ENCODE assay signal across 34 cellular contexts in genomic region chr18:7725473-7725872, GRCh38.
"Had no signal": no experiment of that assay in that cellular context is flagged by ENCODE, and none has a peak within 500 bp of the region (broad histone marks: within the 10 kb centered on the region; RNA-seq: fewer than 3 reads in every experiment).

No MANE protein-coding gene starts in this region.

- H3K4me1 ChIP-seq: foreskin keratinocyte had no signal

- H3K27me3 ChIP-seq: ascending aorta, breast epithelium, cardiac muscle cell, dorsolateral prefrontal cortex, foreskin keratinocyte, gastroesophageal sphincter had no signal

- ATAC-seq: activated CD4-positive, alpha-beta T cell treated with anti-CD3 and anti-CD28 coated beads for 36 hours; activated CD8-positive, alpha-beta memory T cell treated with anti-CD3 and anti-CD28 coated beads, Interleukin-2, amount 10 ng/mL, durations not matched to agents 7 days and 5 days; activated CD8-positive, alpha-beta T cell treated with anti-CD3 and anti-CD28 coated beads, Interleukin-2, amount 10 ng/mL, durations not matched to agents 7 days and 5 days; activated naive CD4-positive, alpha-beta T cell treated with anti-CD3 and anti-CD28 coated beads, Interleukin-2, amount 50 U/mL, for 72 hours; activated T-cell treated with anti-CD3 and anti-CD28 coated beads, Interleukin-2, amount 50 U/mL, for 72 hours; esophagus mucosa; foreskin keratinocyte; gastroesophageal sphincter; T-helper 17 cell had no signal

- H3K27ac Mint-ChIP-seq: activated CD4-positive, alpha-beta memory T cell treated with anti-CD3 and anti-CD28 coated beads for 36 hours; activated CD4-positive, alpha-beta T cell treated with anti-CD3 and anti-CD28 coated beads for 36 hours; activated CD4-positive, alpha-beta T cell treated with anti-CD3 and anti-CD28 coated beads, Interleukin-2, amount 10 ng/mL, durations not matched to agents 24 days and 14 days; activated CD8-positive, alpha-beta memory T cell treated with anti-CD3 and anti-CD28 coated beads, Interleukin-2, amount 10 ng/mL, durations not matched to agents 7 days and 5 days; activated CD8-positive, alpha-beta T cell treated with anti-CD3 and anti-CD28 coated beads, Interleukin-2, amount 10 ng/mL, durations not matched to agents 7 days and 5 days; activated naive CD4-positive, alpha-beta T cell treated with anti-CD3 and anti-CD28 coated beads, Interleukin-2, amount 10 ng/mL, durations not matched to agents 7 days and 5 days; activated naive CD4-positive, alpha-beta T cell treated with anti-CD3 and anti-CD28 coated beads, Interleukin-2, amount 50 U/mL, for 72 hours; activated naive CD8-positive, alpha-beta T cell treated with anti-CD3 and anti-CD28 coated beads, Interleukin-2, amount 10 ng/mL, durations not matched to agents 7 days and 5 days; activated T-cell treated with anti-CD3 and anti-CD28 coated beads, Interleukin-2, amount 50 U/mL, for 24 hours; activated T-cell treated with anti-CD3 and anti-CD28 coated beads, Interleukin-2, amount 50 U/mL, for 72 hours; brain; dendritic cell treated with granulocyte-macrophage colony-stimulating factor and Interleukin-4, amounts not matched to agents 40 ng/mL and 50 ng/mL, for 4 days; endodermal cell; T-helper 17 cell; T-helper 2 cell treated with Interferon-gamma antibody and Interleukin-4, amounts not matched to agents 5 μg/mL and 100 μg/mL, for 36 hours had no signal

- H3K36me3 ChIP-seq: ascending aorta, breast epithelium, cardiac muscle cell, gastroesophageal sphincter, WERI-Rb-1 had no signal

- H3K4me3 Mint-ChIP-seq: activated CD4-positive, alpha-beta memory T cell treated with anti-CD3 and anti-CD28 coated beads for 36 hours; activated CD4-positive, alpha-beta T cell treated with anti-CD3 and anti-CD28 coated beads for 36 hours; activated CD4-positive, alpha-beta T cell treated with anti-CD3 and anti-CD28 coated beads, Interleukin-2, amount 10 ng/mL, durations not matched to agents 24 days and 14 days; activated CD8-positive, alpha-beta memory T cell treated with anti-CD3 and anti-CD28 coated beads, Interleukin-2, amount 10 ng/mL, durations not matched to agents 7 days and 5 days; activated CD8-positive, alpha-beta T cell treated with anti-CD3 and anti-CD28 coated beads, Interleukin-2, amount 10 ng/mL, durations not matched to agents 7 days and 5 days; activated naive CD4-positive, alpha-beta T cell treated with anti-CD3 and anti-CD28 coated beads, Interleukin-2, amount 10 ng/mL, durations not matched to agents 7 days and 5 days; activated naive CD8-positive, alpha-beta T cell treated with anti-CD3 and anti-CD28 coated beads, Interleukin-2, amount 10 ng/mL, durations not matched to agents 7 days and 5 days; activated T-cell treated with anti-CD3 and anti-CD28 coated beads, Interleukin-2, amount 50 U/mL, for 24 hours; activated T-cell treated with anti-CD3 and anti-CD28 coated beads, Interleukin-2, amount 50 U/mL, for 72 hours; brain; central memory CD8-positive, alpha-beta T cell; dendritic cell treated with granulocyte-macrophage colony-stimulating factor and Interleukin-4, amounts not matched to agents 40 ng/mL and 50 ng/mL, for 4 days; endodermal cell; T-helper 17 cell; T-helper 2 cell treated with Interferon-gamma antibody and Interleukin-4, amounts not matched to agents 5 μg/mL and 100 μg/mL, for 36 hours had no signal

- H3K4me3 ChIP-seq: ascending aorta, breast epithelium, cardiac muscle cell, coronary artery, dorsolateral prefrontal cortex, gastroesophageal sphincter had no signal

- H3K9me3 ChIP-seq: ascending aorta, breast epithelium, gastroesophageal sphincter had no signal

- H3K27me3 Mint-ChIP-seq: activated CD4-positive, alpha-beta memory T cell treated with anti-CD3 and anti-CD28 coated beads for 36 hours; activated CD4-positive, alpha-beta T cell treated with anti-CD3 and anti-CD28 coated beads for 36 hours; activated CD4-positive, alpha-beta T cell treated with anti-CD3 and anti-CD28 coated beads, Interleukin-2, amount 10 ng/mL, durations not matched to agents 24 days and 14 days; activated CD8-positive, alpha-beta memory T cell treated with anti-CD3 and anti-CD28 coated beads, Interleukin-2, amount 10 ng/mL, durations not matched to agents 7 days and 5 days; activated naive CD4-positive, alpha-beta T cell treated with anti-CD3 and anti-CD28 coated beads, Interleukin-2, amount 10 ng/mL, durations not matched to agents 7 days and 5 days; activated naive CD8-positive, alpha-beta T cell treated with anti-CD3 and anti-CD28 coated beads, Interleukin-2, amount 10 ng/mL, durations not matched to agents 7 days and 5 days; activated T-cell treated with anti-CD3 and anti-CD28 coated beads, Interleukin-2, amount 50 U/mL, for 24 hours; brain; central memory CD8-positive, alpha-beta T cell; dendritic cell treated with granulocyte-macrophage colony-stimulating factor and Interleukin-4, amounts not matched to agents 40 ng/mL and 50 ng/mL, for 4 days; T-helper 17 cell had no signal

- H3K36me3 Mint-ChIP-seq: activated CD4-positive, alpha-beta memory T cell treated with anti-CD3 and anti-CD28 coated beads for 36 hours; activated CD8-positive, alpha-beta memory T cell treated with anti-CD3 and anti-CD28 coated beads, Interleukin-2, amount 10 ng/mL, durations not matched to agents 7 days and 5 days; activated naive CD4-positive, alpha-beta T cell treated with anti-CD3 and anti-CD28 coated beads, Interleukin-2, amount 10 ng/mL, durations not matched to agents 7 days and 5 days; activated naive CD4-positive, alpha-beta T cell treated with anti-CD3 and anti-CD28 coated beads, Interleukin-2, amount 50 U/mL, for 72 hours; activated naive CD8-positive, alpha-beta T cell treated with anti-CD3 and anti-CD28 coated beads, Interleukin-2, amount 10 ng/mL, durations not matched to agents 7 days and 5 days had no signal

- DNase-seq: activated CD4-positive, alpha-beta memory T cell treated with anti-CD3 and anti-CD28 coated beads for 36 hours; activated CD4-positive, alpha-beta T cell treated with anti-CD3 and anti-CD28 coated beads for 36 hours; activated CD4-positive, alpha-beta T cell treated with anti-CD3 and anti-CD28 coated beads, Interleukin-2, amount 10 ng/mL, durations not matched to agents 24 days and 14 days; activated CD4-positive, CD25-positive, alpha-beta regulatory T cell; activated CD4-positive, CD25-positive, alpha-beta regulatory T cell treated with anti-CD3 and anti-CD28 coated beads, Interleukin-2, amount 50 U/mL, for 72 hours; activated CD8-positive, alpha-beta memory T cell treated with anti-CD3 and anti-CD28 coated beads, Interleukin-2, amount 10 ng/mL, durations not matched to agents 7 days and 5 days; activated CD8-positive, alpha-beta memory T cell treated with anti-CD3 and anti-CD28 coated beads, Interleukin-2, amount 50 U/mL, for 48 hours; activated CD8-positive, alpha-beta T cell treated with anti-CD3 and anti-CD28 coated beads, Interleukin-2, amount 10 ng/mL, durations not matched to agents 7 days and 5 days; activated gamma-delta T cell; activated naive CD4-positive, alpha-beta T cell; activated naive CD4-positive, alpha-beta T cell treated with anti-CD3 and anti-CD28 coated beads, Interleukin-2, amount 10 ng/mL, durations not matched to agents 7 days and 5 days; activated naive CD8-positive, alpha-beta T cell treated with anti-CD3 and anti-CD28 coated beads, Interleukin-2, amount 10 ng/mL, durations not matched to agents 7 days and 5 days; activated T-cell treated with anti-CD3 and anti-CD28 coated beads for 4 hours; activated T-cell treated with anti-CD3 and anti-CD28 coated beads, Interleukin-2, amount 50 U/mL, for 24 hours; activated T-cell treated with anti-CD3 and anti-CD28 coated beads, Interleukin-2, amount 50 U/mL, for 72 hours; dorsolateral prefrontal cortex; effector memory CD4-positive, alpha-beta T cell; endodermal cell; foreskin keratinocyte; T-helper 1 cell; T-helper 17 cell; T1000; WERI-Rb-1 had no signal

- H3K9me3 Mint-ChIP-seq: activated CD4-positive, alpha-beta T cell treated with anti-CD3 and anti-CD28 coated beads, Interleukin-2, amount 10 ng/mL, durations not matched to agents 24 days and 14 days; activated naive CD8-positive, alpha-beta T cell treated with anti-CD3 and anti-CD28 coated beads, Interleukin-2, amount 10 ng/mL, durations not matched to agents 7 days and 5 days; activated T-cell treated with anti-CD3 and anti-CD28 coated beads, Interleukin-2, amount 50 U/mL, for 72 hours; central memory CD8-positive, alpha-beta T cell; endodermal cell; T-helper 2 cell treated with Interferon-gamma antibody and Interleukin-4, amounts not matched to agents 5 μg/mL and 100 μg/mL, for 36 hours had no signal

- H3K4me1 Mint-ChIP-seq: activated CD4-positive, alpha-beta T cell treated with anti-CD3 and anti-CD28 coated beads for 36 hours; activated CD4-positive, alpha-beta T cell treated with anti-CD3 and anti-CD28 coated beads, Interleukin-2, amount 10 ng/mL, durations not matched to agents 24 days and 14 days; activated CD8-positive, alpha-beta memory T cell treated with anti-CD3 and anti-CD28 coated beads, Interleukin-2, amount 10 ng/mL, durations not matched to agents 7 days and 5 days; activated naive CD4-positive, alpha-beta T cell treated with anti-CD3 and anti-CD28 coated beads, Interleukin-2, amount 10 ng/mL, durations not matched to agents 7 days and 5 days; activated naive CD8-positive, alpha-beta T cell treated with anti-CD3 and anti-CD28 coated beads, Interleukin-2, amount 10 ng/mL, durations not matched to agents 7 days and 5 days; central memory CD8-positive, alpha-beta T cell had no signal

- H3K27ac ChIP-seq: ascending aorta, breast epithelium, cardiac muscle cell, coronary artery, dorsolateral prefrontal cortex, foreskin keratinocyte, gastroesophageal sphincter, WERI-Rb-1 had no signal
